In genomic region chr15:81531141-81531592, GRCh38 we compare ENCODE assay signal across 13 cellular contexts.
DNase-seq lines count a peak whose midpoint lies in the region; ATAC-seq and TF ChIP-seq lines count a peak whose summit lies in the region.
"Had no signal": no experiment of that assay in that cellular context is flagged by ENCODE, and none has a peak within 500 bp of the region (broad histone marks: within the 10 kb centered on the region; RNA-seq: fewer than 3 reads in every experiment).

No MANE protein-coding gene starts in this region.

- DNase-seq in GM23338 (ENCODE audit: low spot score), result peak; percentile 30
- DNase-seq in RWPE2 (ENCODE audit: low spot score), result no peak
- peak; percentile 40 for DNase-seq in epidermal melanocyte (ENCODE audit: insufficient read length, low spot score)
- peak; percentile 26 for DNase-seq in neural crest cell (ENCODE audit: low read depth, low spot score)
- no peak for DNase-seq in T-helper 17 cell
- DNase-seq in NCI-H1417 (lab: John Stamatoyannopoulos, UW), result no peak
- DNase-seq: mesendoderm, NCI-H2107 had no signal

- H3K27ac ChIP-seq in GM23338 (ENCODE audit: low read depth), result no peak overlapping the region
- H3K27ac ChIP-seq in RWPE2 (ENCODE audit: poor library complexity, severe bottlenecking), result peak overlapping the region; percentile 39
- H3K27ac ChIP-seq: HL-60, prostate gland had no signal

- H3F3A ChIP-seq in GM23338 (replicated peaks; ENCODE audit: low read depth), result no peaks in the 10 kb centered on the region

- TF ChIP-seq CTCF in GM23338 (conservative IDR thresholded peaks at IDR 0.05; ENCODE audit: low read depth in 2 of 2) (no peak), RWPE2 (IDR thresholded peaks at IDR 0.05; ENCODE audit: poor library complexity, severe bottlenecking) (no peak), neural crest cell (conservative IDR thresholded peaks at IDR 0.05) (no peak)

- no peaks in the 10 kb centered on the region for H3K27me3 ChIP-seq in GM23338 (ENCODE audit: insufficient read depth)
- H3K27me3 ChIP-seq in RWPE2 (ENCODE audit: insufficient read depth, poor library complexity, severe bottlenecking), result no peaks in the 10 kb centered on the region

- H3K27ac Mint-ChIP-seq in GM23338 (no peak overlapping the region), neural crest cell (ENCODE audit: unreplicated experiment) (no peak overlapping the region), T-helper 17 cell (no peak overlapping the region)
- H3K27ac Mint-ChIP-seq: activated T-helper 1 cell treated with anti-CD3 and anti-CD28 coated beads, Interleukin-12 subunit alpha, Interleukin-12 subunit beta, Interleukin-2, Interleukin-4 antibody, amounts not matched to agents 30 ng/mL and 10 ng/mL and 1 ng/mL, durations not matched to agents 14 hours and 24 hours and 36 hours had no signal

- H3K79me2 ChIP-seq in GM23338 (replicated peaks; ENCODE audit: insufficient read depth), result no peaks in the 10 kb centered on the region

- H3K36me3 Mint-ChIP-seq in GM23338 (ENCODE audit: low read depth) (no peaks in the 10 kb centered on the region; the same call in 2 of the 3 replicates), neural crest cell (ENCODE audit: low read depth) (no peaks in the 10 kb centered on the region), T-helper 17 cell (ENCODE audit: low read depth) (no peaks in the 10 kb centered on the region)

- H3K4me3 Mint-ChIP-seq in GM23338 (peak overlapping the region; percentile 47), neural crest cell (peak overlapping the region; percentile 20), T-helper 17 cell (no peak overlapping the region)
- H3K4me3 Mint-ChIP-seq: activated T-helper 1 cell treated with anti-CD3 and anti-CD28 coated beads, Interleukin-12 subunit alpha, Interleukin-12 subunit beta, Interleukin-2, Interleukin-4 antibody, amounts not matched to agents 30 ng/mL and 10 ng/mL and 1 ng/mL, durations not matched to agents 14 hours and 24 hours and 36 hours had no signal

- H3K9me3 ChIP-seq in RWPE2 (ENCODE audit: severe bottlenecking), result no peaks in the 10 kb centered on the region
- H3K9me3 ChIP-seq in T-helper 17 cell (ENCODE audit: control insufficient read depth, low read length, poor library complexity, severe bottlenecking), result no peaks in the 10 kb centered on the region
- H3K9me3 ChIP-seq: prostate gland had no signal

- H3K9me3 Mint-ChIP-seq in GM23338, result no peaks in the 10 kb centered on the region
- H3K9me3 Mint-ChIP-seq in neural crest cell, result peaks cover 2% of the 10 kb centered on the region
- H3K9me3 Mint-ChIP-seq: activated T-helper 1 cell treated with anti-CD3 and anti-CD28 coated beads, Interleukin-12 subunit alpha, Interleukin-12 subunit beta, Interleukin-2, Interleukin-4 antibody, amounts not matched to agents 30 ng/mL and 10 ng/mL and 1 ng/mL, durations not matched to agents 14 hours and 24 hours and 36 hours had no signal

- peak overlapping the region; percentile 65; the same call in 1 of the 2 replicates for H2AFZ ChIP-seq in GM23338

- H3K4me3 ChIP-seq in GM23338 (peak overlapping the region; percentile 24; the same call in 1 of the 2 replicates), RWPE2 (ENCODE audit: severe bottlenecking) (no peak overlapping the region)
- H3K4me3 ChIP-seq: prostate gland had no signal

- H3K27me3 Mint-ChIP-seq in GM23338 (ENCODE audit: insufficient read depth, low read depth, poor library complexity) (peaks cover 2% of the 10 kb centered on the region), neural crest cell (ENCODE audit: low read depth) (no peaks in the 10 kb centered on the region), T-helper 17 cell (peaks cover 31% of the 10 kb centered on the region)

- H3K4me1 ChIP-seq in GM23338 (ENCODE audit: insufficient read depth) (peaks cover 32% of the 10 kb centered on the region), RWPE2 (ENCODE audit: insufficient read depth, poor library complexity, severe bottlenecking) (peaks cover 15% of the 10 kb centered on the region)
- H3K4me1 ChIP-seq: prostate gland had no signal

- H4K20me1 ChIP-seq in GM23338 (replicated peaks; ENCODE audit: insufficient read depth), result no peaks in the 10 kb centered on the region

- ATAC-seq in GM23338 (peak; percentile 89), RWPE2 (ENCODE audit: low read depth) (peak; percentile 29; the same call in 1 of the 3 replicates), HG03354 (IDR thresholded peaks at IDR 0.05; ENCODE audit: poor library complexity, severe bottlenecking, unreplicated experiment) (no peak), T-helper 17 cell (no peak), HG03460 (IDR thresholded peaks at IDR 0.05; ENCODE audit: unreplicated experiment) (no peak)

- no peaks in the 10 kb centered on the region for H3K9me2 ChIP-seq in GM23338 (ENCODE audit: insufficient read depth)

- H3K36me3 ChIP-seq in GM23338 (ENCODE audit: insufficient read depth) (no peaks in the 10 kb centered on the region), RWPE2 (ENCODE audit: low read depth) (no peaks in the 10 kb centered on the region)
- H3K36me3 ChIP-seq: prostate gland had no signal

- H3K4me1 Mint-ChIP-seq in GM23338, result peaks cover 34% of the 10 kb centered on the region
- H3K4me1 Mint-ChIP-seq in neural crest cell, result peaks cover 35% of the 10 kb centered on the region
- H3K4me1 Mint-ChIP-seq in T-helper 17 cell, result no peaks in the 10 kb centered on the region

- H3K4me2 ChIP-seq in GM23338, result peak overlapping the region; percentile 41

TF ChIP-seq in GM23338, 12 proteins besides CTCF, POLR2A, EP300 and RAD21:
- TF ChIP-seq CREB1 (CRISPR knock-in tag; IDR thresholded peaks at IDR 0.05; ENCODE audit: low read depth), result no peak
- TF ChIP-seq, protein P1, sequence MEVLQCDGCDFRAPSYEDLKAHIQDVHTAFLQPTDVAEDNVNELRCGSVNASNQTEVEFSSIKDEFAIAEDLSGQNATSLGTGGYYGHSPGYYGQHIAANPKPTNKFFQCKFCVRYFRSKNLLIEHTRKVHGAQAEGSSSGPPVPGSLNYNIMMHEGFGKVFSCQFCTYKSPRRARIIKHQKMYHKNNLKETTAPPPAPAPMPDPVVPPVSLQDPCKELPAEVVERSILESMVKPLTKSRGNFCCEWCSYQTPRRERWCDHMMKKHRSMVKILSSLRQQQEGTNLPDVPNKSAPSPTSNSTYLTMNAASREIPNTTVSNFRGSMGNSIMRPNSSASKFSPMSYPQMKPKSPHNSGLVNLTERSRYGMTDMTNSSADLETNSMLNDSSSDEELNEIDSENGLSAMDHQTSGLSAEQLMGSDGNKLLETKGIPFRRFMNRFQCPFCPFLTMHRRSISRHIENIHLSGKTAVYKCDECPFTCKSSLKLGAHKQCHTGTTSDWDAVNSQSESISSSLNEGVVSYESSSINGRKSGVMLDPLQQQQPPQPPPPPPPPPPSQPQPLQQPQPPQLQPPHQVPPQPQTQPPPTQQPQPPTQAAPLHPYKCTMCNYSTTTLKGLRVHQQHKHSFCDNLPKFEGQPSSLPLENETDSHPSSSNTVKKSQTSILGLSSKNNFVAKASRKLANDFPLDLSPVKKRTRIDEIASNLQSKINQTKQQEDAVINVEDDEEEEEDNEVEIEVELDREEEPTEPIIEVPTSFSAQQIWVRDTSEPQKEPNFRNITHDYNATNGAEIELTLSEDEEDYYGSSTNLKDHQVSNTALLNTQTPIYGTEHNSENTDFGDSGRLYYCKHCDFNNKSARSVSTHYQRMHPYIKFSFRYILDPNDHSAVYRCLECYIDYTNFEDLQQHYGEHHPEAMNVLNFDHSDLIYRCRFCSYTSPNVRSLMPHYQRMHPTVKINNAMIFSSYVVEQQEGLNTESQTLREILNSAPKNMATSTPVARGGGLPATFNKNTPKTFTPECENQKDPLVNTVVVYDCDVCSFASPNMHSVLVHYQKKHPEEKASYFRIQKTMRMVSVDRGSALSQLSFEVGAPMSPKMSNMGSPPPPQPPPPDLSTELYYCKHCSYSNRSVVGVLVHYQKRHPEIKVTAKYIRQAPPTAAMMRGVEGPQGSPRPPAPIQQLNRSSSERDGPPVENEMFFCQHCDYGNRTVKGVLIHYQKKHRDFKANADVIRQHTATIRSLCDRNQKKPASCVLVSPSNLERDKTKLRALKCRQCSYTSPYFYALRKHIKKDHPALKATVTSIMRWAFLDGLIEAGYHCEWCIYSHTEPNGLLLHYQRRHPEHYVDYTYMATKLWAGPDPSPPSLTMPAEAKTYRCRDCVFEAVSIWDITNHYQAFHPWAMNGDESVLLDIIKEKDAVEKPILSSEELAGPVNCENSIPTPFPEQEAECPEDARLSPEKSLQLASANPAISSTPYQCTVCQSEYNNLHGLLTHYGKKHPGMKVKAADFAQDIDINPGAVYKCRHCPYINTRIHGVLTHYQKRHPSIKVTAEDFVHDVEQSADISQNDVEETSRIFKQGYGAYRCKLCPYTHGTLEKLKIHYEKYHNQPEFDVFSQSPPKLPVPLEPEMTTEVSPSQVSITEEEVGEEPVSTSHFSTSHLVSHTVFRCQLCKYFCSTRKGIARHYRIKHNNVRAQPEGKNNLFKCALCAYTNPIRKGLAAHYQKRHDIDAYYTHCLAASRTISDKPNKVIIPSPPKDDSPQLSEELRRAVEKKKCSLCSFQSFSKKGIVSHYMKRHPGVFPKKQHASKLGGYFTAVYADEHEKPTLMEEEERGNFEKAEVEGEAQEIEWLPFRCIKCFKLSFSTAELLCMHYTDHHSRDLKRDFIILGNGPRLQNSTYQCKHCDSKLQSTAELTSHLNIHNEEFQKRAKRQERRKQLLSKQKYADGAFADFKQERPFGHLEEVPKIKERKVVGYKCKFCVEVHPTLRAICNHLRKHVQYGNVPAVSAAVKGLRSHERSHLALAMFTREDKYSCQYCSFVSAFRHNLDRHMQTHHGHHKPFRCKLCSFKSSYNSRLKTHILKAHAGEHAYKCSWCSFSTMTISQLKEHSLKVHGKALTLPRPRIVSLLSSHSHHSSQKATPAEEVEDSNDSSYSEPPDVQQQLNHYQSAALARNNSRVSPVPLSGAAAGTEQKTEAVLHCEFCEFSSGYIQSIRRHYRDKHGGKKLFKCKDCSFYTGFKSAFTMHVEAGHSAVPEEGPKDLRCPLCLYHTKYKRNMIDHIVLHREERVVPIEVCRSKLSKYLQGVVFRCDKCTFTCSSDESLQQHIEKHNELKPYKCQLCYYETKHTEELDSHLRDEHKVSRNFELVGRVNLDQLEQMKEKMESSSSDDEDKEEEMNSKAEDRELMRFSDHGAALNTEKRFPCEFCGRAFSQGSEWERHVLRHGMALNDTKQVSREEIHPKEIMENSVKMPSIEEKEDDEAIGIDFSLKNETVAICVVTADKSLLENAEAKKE (CRISPR knock-in tag; IDR thresholded peaks at IDR 0.05), result 0 out of 2 replicates have a peak, but pooled peaks have one; percentile 46
- TF ChIP-seq STAT1 (IDR thresholded peaks at IDR 0.05; ENCODE audit: unreplicated experiment), result no peak

Comparison
In these comparisons a context has a peak if more than half of its experiments do, and no peak if none do; other contexts are left out.
1. ATAC-seq: peak in GM23338 (single experiment) and RWPE2 (single experiment); none in HG03354 (single experiment), T-helper 17 cell (single experiment) and HG03460 (single experiment).
2. DNase-seq: peak in GM23338 (single experiment), epidermal melanocyte (single experiment) and neural crest cell (single experiment); none in RWPE2 (single experiment), T-helper 17 cell (0 of 3) and NCI-H1417 (0 of 3).